ENCODE assay signal across 29 cellular contexts in the genomic region with DNA sequence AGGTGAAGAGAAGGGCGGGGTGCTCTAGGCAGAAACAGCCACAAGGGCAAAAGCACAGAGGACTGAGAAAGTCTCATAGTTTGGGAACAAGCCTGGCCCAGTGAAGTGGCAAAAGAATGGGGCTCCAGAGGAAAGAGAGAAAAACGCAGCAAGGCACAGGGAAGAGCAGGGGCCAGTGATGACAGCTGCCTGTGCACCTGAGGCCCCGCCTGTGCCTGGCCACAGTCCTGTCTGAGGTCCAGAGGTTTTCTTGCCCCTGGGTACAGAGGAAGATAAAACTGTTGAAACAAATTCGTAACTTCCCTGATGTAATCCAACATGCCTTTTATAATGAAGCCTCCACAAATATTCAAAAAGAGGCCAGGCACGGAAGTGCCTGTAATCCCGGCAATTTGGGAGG. TPM values are rescaled to one million over a fixed set of nuclear protein-coding genes. Genes with fewer than 3 reads are reported as not detected.
DNase-seq lines count a peak whose midpoint lies in the region; ATAC-seq, FAIRE-seq and TF ChIP-seq lines count a peak whose summit lies in the region.
"Had no signal": no experiment of that assay in that cellular context is flagged by ENCODE, and none has a peak within 500 bp of the region (broad histone marks: within the 10 kb centered on the region; RNA-seq: fewer than 3 reads in every experiment).

No MANE protein-coding gene starts in this region.

- 83% methylated on average over 6 of the region's 6 CpGs for whole genome bisulfite sequencing in K562 (ENCODE audit: insufficient coverage, low coverage, missing lambda C conversion rate)

- no peak overlapping the region for H3K27ac Mint-ChIP-seq in GM23338
- H3K27ac Mint-ChIP-seq: CD14-positive monocyte; CD4-positive, alpha-beta memory T cell; CD4-positive, CD25-positive, alpha-beta regulatory T cell had no signal

- intact Hi-C loops in K562 (cut with micrococcal nuclease) (no loop called here), left colon (cut with DNase I, micrococcal nuclease) (no loop called here)

- DNase-seq in GM23338 (ENCODE audit: low spot score) = peak; percentile 4
- no peak for DNase-seq in K562 (ENCODE audit: extremely low read depth in 1 of 4, low spot score in 3 of 4)
- DNase-seq in left colon = no peak
- no peak for DNase-seq in NCI-H510A treated with DMSO at 0.1 percent for 48 hours (lab: John Stamatoyannopoulos, UW)
- no peak for DNase-seq in NCI-H2196 treated with DMSO at 0.1 percent for 48 hours (lab: John Stamatoyannopoulos, UW; ENCODE audit: unreplicated experiment)
- DNase-seq: 8988T; ACHN; BE2C; C1 segment of cervical spinal cord; CD4-positive, alpha-beta memory T cell; CD4-positive, CD25-positive, alpha-beta regulatory T cell; CD8-positive, alpha-beta memory T cell; COR-L47; DMS 273 treated with DMSO at 0.1 percent for 48 hours; DMS153; DMS53; DMS79; DND-41; EL; GDM1 had no signal

- no peaks in the 10 kb centered on the region for H3K36me3 ChIP-seq in GM23338 (ENCODE audit: insufficient read depth)
- no peaks in the 10 kb centered on the region for H3K36me3 ChIP-seq in K562 (ENCODE audit: control insufficient read depth, insufficient read depth, low read length)
- H3K36me3 ChIP-seq: BE2C, BLaER1 had no signal

- no peak overlapping the region for H2AFZ ChIP-seq in GM23338
- peak overlapping the region; percentile 37; the same call in 1 of the 2 replicates for H2AFZ ChIP-seq in K562 (ENCODE audit: low read depth, low read length)

- no TSS peak for BruUV-seq in K562 (replicated peaks; lab: Mats Ljungman, UMichigan)

- TF ChIP-seq EP300 in K562 (IDR thresholded peaks at IDR 0.05; ENCODE audit: low read length) = no peak

- H3K4me1 Mint-ChIP-seq in GM23338 = peaks cover 7% of the 10 kb centered on the region

- H3K4me3 ChIP-seq in GM23338 (no peak overlapping the region), K562 (no peak overlapping the region)
- H3K4me3 ChIP-seq: BLaER1, GM12878 had no signal

- H3K9me2 ChIP-seq in GM23338 (ENCODE audit: insufficient read depth) = no peaks in the 10 kb centered on the region

- TF ChIP-seq RAD21 in K562 (CRISPR knock-in tag; conservative IDR thresholded peaks at IDR 0.05 in 1 of 2, IDR thresholded peaks at IDR 0.05 in 1 of 2) = no peak

- H4K20me1 ChIP-seq in GM23338 (replicated peaks; ENCODE audit: insufficient read depth) = no peaks in the 10 kb centered on the region
- no peaks in the 10 kb centered on the region for H4K20me1 ChIP-seq in K562 (replicated peaks; ENCODE audit: control insufficient read depth, insufficient read depth, low read length)
- H4K20me1 ChIP-seq: BLaER1 had no signal

- H3K4me2 ChIP-seq in GM23338 (no peak overlapping the region), K562 (ENCODE audit: insufficient read depth, low read length) (no peak overlapping the region)
- H3K4me2 ChIP-seq: BLaER1 had no signal

- ATAC-seq in GM23338 (peak; percentile 42; the same call in 2 of the 3 replicates), K562 (no peak), left colon (peak; percentile 51), HG03520 (IDR thresholded peaks at IDR 0.05; ENCODE audit: unreplicated experiment) (no peak)
- ATAC-seq: GM12878 had no signal

- no peaks in the 10 kb centered on the region for H3K36me3 Mint-ChIP-seq in GM23338 (ENCODE audit: low read depth)
- H3K36me3 Mint-ChIP-seq: CD14-positive monocyte; CD4-positive, alpha-beta memory T cell; CD4-positive, CD25-positive, alpha-beta regulatory T cell; CD8-positive, alpha-beta memory T cell had no signal

- H3F3A ChIP-seq in GM23338 (replicated peaks; ENCODE audit: low read depth) = no peaks in the 10 kb centered on the region

- TF ChIP-seq POLR2A in K562 (conservative IDR thresholded peaks at IDR 0.05) = no peak

- POLR2A ChIA-PET in K562 (lab: Yijun Ruan, JAX) = interaction anchor here (1.6 kb wide), 1 partner anchor 12 kb away, joined by 5 read pairs; no protein-coding TSS in a partner anchor

- H3K4me1 ChIP-seq in GM23338 (ENCODE audit: insufficient read depth) = no peaks in the 10 kb centered on the region
- H3K4me1 ChIP-seq in K562 (replicated peaks in 1 of 2; ENCODE audit: control insufficient read depth in 2 of 2, insufficient read depth in 2 of 2, low read length in 2 of 2) = peaks cover 13 to 17% of the 10 kb centered on the region in 2 experiments; a peak in 4 of 5 replicates
- H3K4me1 ChIP-seq: BE2C, BLaER1 had no signal

- FAIRE-seq in K562 (lab: Jason Lieb, UNC) = no peak
- FAIRE-seq: A204.1, GM12878, GM12892, GM18507 had no signal

- H3K27ac ChIP-seq in GM23338 (ENCODE audit: low read depth) (no peak overlapping the region), K562 (ENCODE audit: extremely low read depth, low read depth, low read length) (no peak overlapping the region)
- H3K27ac ChIP-seq: BLaER1 had no signal

- H3K79me2 ChIP-seq in GM23338 (replicated peaks; ENCODE audit: insufficient read depth) = no peaks in the 10 kb centered on the region
- H3K79me2 ChIP-seq in K562 (ENCODE audit: control insufficient read depth, insufficient read depth, low read length) = no peaks in the 10 kb centered on the region

- CTCF ChIA-PET in K562 (lab: Yijun Ruan, JAX; ENCODE audit: low intra/inter-chr PET ratio) = no interaction called here

- H3K9ac ChIP-seq in K562 (ENCODE audit: insufficient read depth in 1 of 2, low read depth in 2 of 2, low read length in 2 of 2) = peak overlapping the region in 1 of 2 experiments; percentile 63; a peak in 1 of 4 replicates
- H3K9ac ChIP-seq: BLaER1 had no signal

- H3K27me3 Mint-ChIP-seq in GM23338 (ENCODE audit: insufficient read depth, low read depth, poor library complexity) = peaks cover 7% of the 10 kb centered on the region

- in situ Hi-C loops in K562 (cut with MboI) = no loop called here

- no peaks in the 10 kb centered on the region for H3K9me3 Mint-ChIP-seq in GM23338
- H3K9me3 Mint-ChIP-seq: CD4-positive, alpha-beta memory T cell; CD8-positive, alpha-beta memory T cell had no signal

- no peak overlapping the region for H3K4me3 Mint-ChIP-seq in GM23338
- H3K4me3 Mint-ChIP-seq: CD14-positive monocyte; CD4-positive, alpha-beta memory T cell; CD4-positive, CD25-positive, alpha-beta regulatory T cell; CD8-positive, alpha-beta memory T cell had no signal

- H3K27me3 ChIP-seq in GM23338 (ENCODE audit: insufficient read depth) (no peaks in the 10 kb centered on the region), K562 (ENCODE audit: control insufficient read depth in 2 of 2, insufficient read depth in 2 of 2, low read length in 2 of 2) (no peaks in the 10 kb centered on the region)
- H3K27me3 ChIP-seq: BE2C, BLaER1 had no signal

- TF ChIP-seq CTCF in GM23338 (conservative IDR thresholded peaks at IDR 0.05; ENCODE audit: low read depth in 2 of 2) (no peak), K562 (IDR thresholded peaks at IDR 0.05 in 2 of 3, conservative IDR thresholded peaks at IDR 0.05 in 1 of 3; ENCODE audit: insufficient read depth in 2 of 3, low read depth in 1 of 3, low read length in 3 of 3) (no peak)

- no peaks in the 10 kb centered on the region for H3K9me3 ChIP-seq in K562 (replicated peaks; ENCODE audit: control insufficient read depth, insufficient read depth, low read depth, low read length)
- H3K9me3 ChIP-seq: BE2C, BLaER1 had no signal

- no peaks in the 10 kb centered on the region for H3K9me1 ChIP-seq in K562 (ENCODE audit: control insufficient read depth, insufficient read depth, low read length)

RNA-seq across cellular contexts. Expression of gene FRRS1L, which starts 22.0 kb away (rescaled TPM):
- 0.78 and 1.1 TPM in 2 replicates for total RNA-seq in GM23338 (2014; rRNA removed; shearing (Covaris generic))
- 0.37 and 0.54 TPM in 2 replicates for polyA plus RNA-seq in GM23338 (2016; fragmentation: Nextera tagmentation; extraction: Ambion mirVana)
- total RNA-seq in K562 (2011; cell fraction: chromatin; rRNA removed; ENCODE audit: low replicate concordance) = 0.02 TPM in 1 of 2 replicates, not detected in the other
- not detected in 2 replicates for total RNA-seq in K562 (2011; cell fraction: nucleolus; rRNA removed)
- not detected in 2 replicates for total RNA-seq in K562 (2011; cell fraction: nucleoplasm; rRNA removed)
- not detected in 2 replicates for total RNA-seq in K562 (2014; rRNA removed)
- total RNA-seq in K562 (2014; rRNA removed; fragmentation: Illumina TruSeq; extraction: Trizol) = 0.03 and 0.04 TPM in 2 replicates
- 0.04 TPM in 1 of 2 replicates, not detected in the other for total RNA-seq in K562 (2015; rRNA removed; fragmentation: Illumina TruSeq; extraction: Trizol)
- total RNA-seq in K562 (2021) = not detected in 2 replicates
- 0.01 TPM in 2 replicates for polyA plus RNA-seq in K562 (2011; rRNA removed)
- polyA plus RNA-seq in K562 (2011; cell fraction: cytosol; rRNA removed) = not detected in 2 replicates
- polyA plus RNA-seq in K562 (2011; cell fraction: nucleus; rRNA removed) = not detected in 2 replicates
- 0.01 and 0.11 TPM in 2 replicates for polyA plus RNA-seq in K562 (2012)
- 0.01 TPM in 1 of 2 replicates, not detected in the other for polyA plus RNA-seq in K562 (2014; fragmentation: Illumina TruSeq; extraction: Trizol)
- under 1 TPM in 1 of 2 experiments, not detected in 1; under 0.01 TPM for polyA plus RNA-seq in K562 (2014; fragmentation: Nextera tagmentation; extraction: Ambion mirVana)
- polyA plus RNA-seq in K562 (2014; rRNA removed) = 0.04 TPM in 1 of 2 replicates, not detected in the other
- polyA minus RNA-seq in K562 (2011; rRNA and poly(A)+ RNA removed) = not detected in 2 replicates
- not detected in 2 replicates for polyA minus RNA-seq in K562 (2011; cell fraction: cytosol; rRNA and poly(A)+ RNA removed)
- polyA minus RNA-seq in K562 (2011; cell fraction: nucleus; rRNA and poly(A)+ RNA removed) = not detected in 2 replicates
- total RNA-seq in left colon = under 1 TPM; 0.52 to 0.81 TPM
- total RNA-seq: CD4-positive, alpha-beta memory T cell; CD4-positive, CD25-positive, alpha-beta regulatory T cell; CD8-positive, alpha-beta memory T cell; Daoy; G401; GM12878 had no signal
- polyA plus RNA-seq: CD14-positive monocyte; CD4-positive, alpha-beta memory T cell; CD4-positive, CD25-positive, alpha-beta regulatory T cell; CD8-positive, alpha-beta memory T cell; GM12878 had no signal

RNA-seq across cellular contexts. Expression of gene TMEM245, which starts 25.3 kb away (rescaled TPM):
- 61.3 and 64.1 TPM in 2 replicates for total RNA-seq in GM23338 (2014; rRNA removed; shearing (Covaris generic))
- 14.8 and 17.3 TPM in 2 replicates for polyA plus RNA-seq in GM23338 (2016; fragmentation: Nextera tagmentation; extraction: Ambion mirVana)
- total RNA-seq in K562 (2011; cell fraction: chromatin; rRNA removed; ENCODE audit: low replicate concordance) = 63.8 and 96.7 TPM in 2 replicates
- total RNA-seq in K562 (2011; cell fraction: nucleolus; rRNA removed) = 45.0 and 54.9 TPM in 2 replicates
- total RNA-seq in K562 (2011; cell fraction: nucleoplasm; rRNA removed) = 78.2 and 94.0 TPM in 2 replicates
- total RNA-seq in K562 (2014; rRNA removed) = 13.9 and 15.1 TPM in 2 replicates
- total RNA-seq in K562 (2014; rRNA removed; fragmentation: Illumina TruSeq; extraction: Trizol) = 30.5 and 32.8 TPM in 2 replicates
- total RNA-seq in K562 (2015; rRNA removed; fragmentation: Illumina TruSeq; extraction: Trizol) = 29.3 and 31.1 TPM in 2 replicates
- total RNA-seq in K562 (2021) = 24.3 and 26.9 TPM in 2 replicates
- polyA plus RNA-seq in K562 (2011; rRNA removed) = 34.9 and 43.2 TPM in 2 replicates
- polyA plus RNA-seq in K562 (2011; cell fraction: cytosol; rRNA removed) = 28.7 and 45.6 TPM in 2 replicates
- 31.8 and 33.1 TPM in 2 replicates for polyA plus RNA-seq in K562 (2011; cell fraction: nucleus; rRNA removed)
- polyA plus RNA-seq in K562 (2012) = 18.4 and 21.3 TPM in 2 replicates
- 26.0 and 33.7 TPM in 2 replicates for polyA plus RNA-seq in K562 (2014; fragmentation: Illumina TruSeq; extraction: Trizol)
- 10 to 100 TPM in 1 of 2 experiments, 1 to 10 TPM in 1; 8.5 to 12.1 TPM for polyA plus RNA-seq in K562 (2014; fragmentation: Nextera tagmentation; extraction: Ambion mirVana)
- polyA plus RNA-seq in K562 (2014; rRNA removed) = 15.8 and 16.6 TPM in 2 replicates
- polyA minus RNA-seq in K562 (2011; rRNA and poly(A)+ RNA removed) = 100 and 105 TPM in 2 replicates
- 25.8 and 36.3 TPM in 2 replicates for polyA minus RNA-seq in K562 (2011; cell fraction: cytosol; rRNA and poly(A)+ RNA removed)
- 44.7 and 68.2 TPM in 2 replicates for polyA minus RNA-seq in K562 (2011; cell fraction: nucleus; rRNA and poly(A)+ RNA removed)
- total RNA-seq in left colon = 10 to 100 TPM; 33.7 to 37.0 TPM

Comparison
In these comparisons a context has a peak if more than half of its experiments do, and no peak if none do; other contexts are left out.
1. ATAC-seq: peak in GM23338 (single experiment) and left colon (single experiment); none in K562 (single experiment) and HG03520 (single experiment).